ENCODE assay signal across 16 cellular contexts in the genomic region with DNA sequence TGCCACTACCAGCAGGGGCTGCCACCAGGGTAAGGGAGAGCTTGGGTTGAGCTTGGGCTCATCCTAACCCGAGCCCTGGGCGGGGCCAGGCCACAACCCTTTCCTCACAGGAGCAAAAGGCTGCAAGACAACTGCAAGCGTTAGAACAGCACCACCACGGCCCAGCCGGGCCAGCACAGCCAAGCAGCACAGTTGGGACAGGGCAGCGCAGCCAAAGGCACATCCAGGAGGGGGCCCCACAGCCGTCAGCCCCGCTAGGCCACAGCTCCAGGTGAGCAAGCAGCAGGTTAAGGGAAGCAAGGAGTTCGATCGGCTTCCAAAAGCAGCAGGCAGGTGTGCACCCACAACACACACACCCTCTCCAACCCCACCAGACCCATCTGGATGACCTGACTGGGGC. TPM values are rescaled to one million over a fixed set of nuclear protein-coding genes. Genes with fewer than 3 reads are reported as not detected.
DNase-seq lines count a peak whose midpoint lies in the region; FAIRE-seq and TF ChIP-seq lines count a peak whose summit lies in the region.
"Had no signal": no experiment of that assay in that cellular context is flagged by ENCODE, and none has a peak within 500 bp of the region (broad histone marks: within the 10 kb centered on the region; RNA-seq: fewer than 3 reads in every experiment).

No MANE protein-coding gene starts in this region.

- H3K79me2 ChIP-seq in neural progenitor cell (ENCODE audit: low read depth): no peaks in the 10 kb centered on the region

- peaks cover 3% of the 10 kb centered on the region for H3K27me3 Mint-ChIP-seq in neural progenitor cell (ENCODE audit: insufficient read depth, low read depth)
- H3K27me3 Mint-ChIP-seq in mesothelial cell of epicardium (ENCODE audit: low read depth): no peaks in the 10 kb centered on the region
- no peaks in the 10 kb centered on the region for H3K27me3 Mint-ChIP-seq in activated T-helper 2 cell treated with anti-CD3 and anti-CD28 coated beads, Interferon-gamma antibody, Interleukin-2, Interleukin-4, amounts not matched to agents 10 μg/mL and 5 μg/mL and 100 μg/mL, durations not matched to agents 14 hours and 24 hours and 36 hours (ENCODE audit: low read depth)
- H3K27me3 Mint-ChIP-seq: activated naive CD8-positive, alpha-beta T cell had no signal

- H4K20me1 ChIP-seq in neural progenitor cell (ENCODE audit: low read depth): no peaks in the 10 kb centered on the region

- intact Hi-C loops in dorsolateral prefrontal cortex (cut with DNase I): no loop called here
- intact Hi-C loops in activated T-helper 2 cell treated with anti-CD3 and anti-CD28 coated beads, Interferon-gamma antibody, Interleukin-2, Interleukin-4, amounts not matched to agents 10 μg/mL and 5 μg/mL and 100 μg/mL, durations not matched to agents 14 hours and 24 hours and 36 hours (cut with micrococcal nuclease): no loop called here

- H3K4me2 ChIP-seq in neural progenitor cell: no peak overlapping the region

- peak overlapping the region; percentile 53 for H3K27ac Mint-ChIP-seq in neural progenitor cell
- H3K27ac Mint-ChIP-seq in mesothelial cell of epicardium: no peak overlapping the region
- no peak overlapping the region for H3K27ac Mint-ChIP-seq in activated T-helper 2 cell treated with anti-CD3 and anti-CD28 coated beads, Interferon-gamma antibody, Interleukin-2, Interleukin-4, amounts not matched to agents 10 μg/mL and 5 μg/mL and 100 μg/mL, durations not matched to agents 14 hours and 24 hours and 36 hours

- no peaks in the 10 kb centered on the region for H3K27me3 ChIP-seq in dorsolateral prefrontal cortex
- no peaks in the 10 kb centered on the region for H3K27me3 ChIP-seq in neural progenitor cell

- H3K4me1 ChIP-seq in neural progenitor cell: no peaks in the 10 kb centered on the region

- H3K36me3 Mint-ChIP-seq in neural progenitor cell (peaks cover 10% of the 10 kb centered on the region), mesothelial cell of epicardium (peaks cover 16% of the 10 kb centered on the region)
- peaks cover 37% of the 10 kb centered on the region for H3K36me3 Mint-ChIP-seq in activated T-helper 2 cell treated with anti-CD3 and anti-CD28 coated beads, Interferon-gamma antibody, Interleukin-2, Interleukin-4, amounts not matched to agents 10 μg/mL and 5 μg/mL and 100 μg/mL, durations not matched to agents 14 hours and 24 hours and 36 hours (ENCODE audit: low read depth)
- H3K36me3 Mint-ChIP-seq: activated naive CD8-positive, alpha-beta T cell had no signal

- no peaks in the 10 kb centered on the region for H3K36me3 ChIP-seq in neural progenitor cell

- H2AFZ ChIP-seq in neural progenitor cell (replicated peaks): no peak overlapping the region

- no peak overlapping the region for H3K9ac ChIP-seq in neural progenitor cell

- no peak for FAIRE-seq in GM12892 (lab: Jason Lieb, UNC)
- FAIRE-seq: bronchial epithelial cell, RCC 7860 had no signal

- H3F3A ChIP-seq in neural progenitor cell (ENCODE audit: low read depth): peaks cover under 1% of the 10 kb centered on the region

- TF ChIP-seq CTCF in C4-2B (conservative IDR thresholded peaks at IDR 0.05) (no peak), LNCAP (IDR thresholded peaks at IDR 0.05) (peak; percentile 27; the same call in 1 of the 2 replicates), dorsolateral prefrontal cortex (IDR thresholded peaks at IDR 0.05 in 54 of 56, conservative IDR thresholded peaks at IDR 0.05 in 2 of 56; ENCODE audit: low read depth in 1 of 56, partially characterized antibody in 56 of 56) (no peak), neural progenitor cell (IDR thresholded peaks at IDR 0.05) (no peak), mesothelial cell of epicardium (IDR thresholded peaks at IDR 0.05; ENCODE audit: unreplicated experiment) (no peak)

- H3K27ac ChIP-seq in C4-2B (peak overlapping the region; percentile 80), dorsolateral prefrontal cortex (peak overlapping the region in 38 of 59 donors; percentile 4 to 85 (median 47)), neural progenitor cell (no peak overlapping the region)

- no peak overlapping the region for H3K4me3 ChIP-seq in dorsolateral prefrontal cortex
- H3K4me3 ChIP-seq in neural progenitor cell: no peak overlapping the region

- no peaks in the 10 kb centered on the region for H3K9me3 Mint-ChIP-seq in neural progenitor cell
- H3K9me3 Mint-ChIP-seq in mesothelial cell of epicardium: no peaks in the 10 kb centered on the region
- H3K9me3 Mint-ChIP-seq in activated T-helper 2 cell treated with anti-CD3 and anti-CD28 coated beads, Interferon-gamma antibody, Interleukin-2, Interleukin-4, amounts not matched to agents 10 μg/mL and 5 μg/mL and 100 μg/mL, durations not matched to agents 14 hours and 24 hours and 36 hours: no peaks in the 10 kb centered on the region

- no peak for DNase-seq in dorsolateral prefrontal cortex
- DNase-seq in neural progenitor cell (ENCODE audit: low spot score): no peak
- DNase-seq in mesothelial cell of epicardium (ENCODE audit: low spot score in 2 of 2, unreplicated experiment in 2 of 2): no peak
- DNase-seq in activated T-helper 2 cell treated with anti-CD3 and anti-CD28 coated beads, Interferon-gamma antibody, Interleukin-2, Interleukin-4, amounts not matched to agents 10 μg/mL and 5 μg/mL and 100 μg/mL, durations not matched to agents 14 hours and 24 hours and 36 hours (ENCODE audit: low spot score): no peak
- no peak for DNase-seq in AML-193 (lab: John Stamatoyannopoulos, UW)
- DNase-seq in GM12892 (ENCODE audit: insufficient read length): no peak
- DNase-seq: activated CD4-positive, alpha-beta T cell treated with anti-CD3 and anti-CD28 coated beads, Interleukin-2, amount 50 U/mL, for 4 hours; activated T-cell treated with anti-CD3 and anti-CD28 coated beads, Interleukin-2, amount 50 U/mL, for 1 hour; effector CD4-positive, alpha-beta T cell; kidney glomerular epithelial cell; NCI-H1417 had no signal

- H3K4me1 Mint-ChIP-seq in neural progenitor cell: no peaks in the 10 kb centered on the region
- peaks cover 6% of the 10 kb centered on the region for H3K4me1 Mint-ChIP-seq in mesothelial cell of epicardium
- H3K4me1 Mint-ChIP-seq in activated T-helper 2 cell treated with anti-CD3 and anti-CD28 coated beads, Interferon-gamma antibody, Interleukin-2, Interleukin-4, amounts not matched to agents 10 μg/mL and 5 μg/mL and 100 μg/mL, durations not matched to agents 14 hours and 24 hours and 36 hours (ENCODE audit: low read depth): no peaks in the 10 kb centered on the region

- no peaks in the 10 kb centered on the region for H3K9me3 ChIP-seq in neural progenitor cell (ENCODE audit: low read depth)

- H3K4me3 Mint-ChIP-seq in neural progenitor cell (no peak overlapping the region), mesothelial cell of epicardium (no peak overlapping the region)
- H3K4me3 Mint-ChIP-seq in activated T-helper 2 cell treated with anti-CD3 and anti-CD28 coated beads, Interferon-gamma antibody, Interleukin-2, Interleukin-4, amounts not matched to agents 10 μg/mL and 5 μg/mL and 100 μg/mL, durations not matched to agents 14 hours and 24 hours and 36 hours (ENCODE audit: low read depth): no peak overlapping the region
- H3K4me3 Mint-ChIP-seq: activated naive CD8-positive, alpha-beta T cell had no signal

- TF ChIP-seq POLR2A in GM12892 (IDR thresholded peaks at IDR 0.05; ENCODE audit: low read depth, low read length): no peak

RNA-seq across cellular contexts. Expression of a gene that starts 7.0 kb away (rescaled TPM):
- total RNA-seq in dorsolateral prefrontal cortex: 10 to 100 TPM; 22.9 to 57.3 (median 34.5) TPM
- 12.4 and 32.1 TPM in 2 replicates for total RNA-seq in neural progenitor cell (ENCODE audit: low replicate concordance)
- total RNA-seq in mesothelial cell of epicardium: 37.2 to 40.8 TPM (median 38.7 TPM) in 3 replicates
- total RNA-seq in activated T-helper 2 cell treated with anti-CD3 and anti-CD28 coated beads, Interferon-gamma antibody, Interleukin-2, Interleukin-4, amounts not matched to agents 10 μg/mL and 5 μg/mL and 100 μg/mL, durations not matched to agents 14 hours and 24 hours and 36 hours: 46.5 and 46.9 TPM in 2 replicates
- 11.6 TPM for polyA plus RNA-seq in GM12892 (2012; ENCODE audit: missing spikeins)

RNA-seq across cellular contexts. Expression of a gene that starts 33.0 kb away (rescaled TPM):
- total RNA-seq in dorsolateral prefrontal cortex (100 to 1,000 TPM in 114 of 120 experiments, 10 to 100 TPM in 6; 83.0 to 208 (median 131) TPM), neural progenitor cell (ENCODE audit: low replicate concordance) (30.5 and 38.1 TPM in 2 replicates), mesothelial cell of epicardium (121 to 131 TPM (median 122 TPM) in 3 replicates)
- total RNA-seq in activated T-helper 2 cell treated with anti-CD3 and anti-CD28 coated beads, Interferon-gamma antibody, Interleukin-2, Interleukin-4, amounts not matched to agents 10 μg/mL and 5 μg/mL and 100 μg/mL, durations not matched to agents 14 hours and 24 hours and 36 hours: 50.0 and 55.3 TPM in 2 replicates
- polyA plus RNA-seq in GM12892 (2012; ENCODE audit: missing spikeins): 38.4 TPM

RNA-seq across cellular contexts. Expression of a gene that starts 36.6 kb away (rescaled TPM):
- total RNA-seq in dorsolateral prefrontal cortex: 10 to 100 TPM; 10.3 to 24.7 (median 16.6) TPM
- 51.3 and 66.7 TPM in 2 replicates for total RNA-seq in neural progenitor cell (ENCODE audit: low replicate concordance)
- total RNA-seq in mesothelial cell of epicardium: 21.0 to 23.5 TPM (median 23.1 TPM) in 3 replicates
- 33.0 and 35.2 TPM in 2 replicates for total RNA-seq in activated T-helper 2 cell treated with anti-CD3 and anti-CD28 coated beads, Interferon-gamma antibody, Interleukin-2, Interleukin-4, amounts not matched to agents 10 μg/mL and 5 μg/mL and 100 μg/mL, durations not matched to agents 14 hours and 24 hours and 36 hours
- polyA plus RNA-seq in GM12892 (2012; ENCODE audit: missing spikeins): 68.6 TPM

RNA-seq across cellular contexts. Expression of a gene that starts 56.0 kb away (rescaled TPM):
- total RNA-seq in dorsolateral prefrontal cortex (100 to 1,000 TPM; 132 to 380 (median 250) TPM), neural progenitor cell (ENCODE audit: low replicate concordance) (35.0 and 36.6 TPM in 2 replicates), mesothelial cell of epicardium (27.3 to 28.3 TPM (median 27.8 TPM) in 3 replicates)
- 25.8 and 26.4 TPM in 2 replicates for total RNA-seq in activated T-helper 2 cell treated with anti-CD3 and anti-CD28 coated beads, Interferon-gamma antibody, Interleukin-2, Interleukin-4, amounts not matched to agents 10 μg/mL and 5 μg/mL and 100 μg/mL, durations not matched to agents 14 hours and 24 hours and 36 hours
- polyA plus RNA-seq in GM12892 (2012; ENCODE audit: missing spikeins): 13.0 TPM
